In the genomic region with DNA sequence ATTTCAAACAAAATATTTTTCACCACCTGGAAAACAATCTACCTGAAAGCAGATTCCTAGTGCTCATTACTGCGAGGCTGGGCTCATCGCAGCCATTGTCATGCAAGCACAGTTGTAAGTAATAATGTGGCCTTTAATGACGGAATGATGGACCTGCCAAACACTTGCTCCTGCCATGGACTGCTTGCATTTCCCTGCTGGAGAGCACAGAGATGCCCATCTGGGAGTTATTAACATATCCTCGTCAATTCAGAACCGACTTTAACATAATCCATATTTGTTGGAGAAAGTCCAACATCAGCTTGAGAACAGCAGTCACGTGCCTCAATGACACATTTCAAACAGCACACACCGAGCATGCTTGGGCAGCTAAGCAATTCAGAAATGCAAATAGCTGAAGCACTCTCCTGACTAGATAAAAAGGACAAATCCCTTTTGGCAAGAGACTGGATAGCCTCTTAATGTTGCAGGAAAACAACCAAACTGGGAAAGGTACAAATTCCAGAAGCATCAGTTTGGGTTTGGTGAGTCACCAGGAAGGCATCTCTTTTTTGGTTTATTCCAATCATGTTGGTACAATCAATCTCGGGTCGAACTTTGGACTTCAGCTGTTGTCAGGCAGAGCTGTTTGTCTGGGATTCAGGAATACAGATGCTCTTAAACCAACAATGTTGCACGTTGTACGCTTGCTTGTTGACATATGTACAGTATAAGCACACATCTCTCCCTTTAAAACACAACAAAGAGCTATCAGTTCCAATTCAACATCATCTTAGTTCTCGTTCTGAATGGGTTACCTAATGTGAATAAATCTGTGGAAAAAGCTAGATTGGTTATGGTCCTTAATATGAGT, we compare ENCODE assay signal across 1 cellular context.
TF ChIP-seq lines count a peak whose summit lies in the region.

No MANE protein-coding gene starts in this region.

TF ChIP-seq in HepG2, 621 proteins besides CTCF, POLR2A, EP300 and RAD21 (continued from another document and continues in another):
- TF ChIP-seq, protein P1, sequence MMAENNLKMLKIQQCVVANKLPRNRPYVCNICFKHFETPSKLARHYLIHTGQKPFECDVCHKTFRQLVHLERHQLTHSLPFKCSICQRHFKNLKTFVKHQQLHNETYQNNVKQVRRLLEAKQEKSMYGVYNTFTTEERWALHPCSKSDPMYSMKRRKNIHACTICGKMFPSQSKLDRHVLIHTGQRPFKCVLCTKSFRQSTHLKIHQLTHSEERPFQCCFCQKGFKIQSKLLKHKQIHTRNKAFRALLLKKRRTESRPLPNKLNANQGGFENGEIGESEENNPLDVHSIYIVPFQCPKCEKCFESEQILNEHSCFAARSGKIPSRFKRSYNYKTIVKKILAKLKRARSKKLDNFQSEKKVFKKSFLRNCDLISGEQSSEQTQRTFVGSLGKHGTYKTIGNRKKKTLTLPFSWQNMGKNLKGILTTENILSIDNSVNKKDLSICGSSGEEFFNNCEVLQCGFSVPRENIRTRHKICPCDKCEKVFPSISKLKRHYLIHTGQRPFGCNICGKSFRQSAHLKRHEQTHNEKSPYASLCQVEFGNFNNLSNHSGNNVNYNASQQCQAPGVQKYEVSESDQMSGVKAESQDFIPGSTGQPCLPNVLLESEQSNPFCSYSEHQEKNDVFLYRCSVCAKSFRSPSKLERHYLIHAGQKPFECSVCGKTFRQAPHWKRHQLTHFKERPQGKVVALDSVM (CRISPR knock-in tag; IDR thresholded peaks at IDR 0.05), result no peak
- TF ChIP-seq, protein P2, sequence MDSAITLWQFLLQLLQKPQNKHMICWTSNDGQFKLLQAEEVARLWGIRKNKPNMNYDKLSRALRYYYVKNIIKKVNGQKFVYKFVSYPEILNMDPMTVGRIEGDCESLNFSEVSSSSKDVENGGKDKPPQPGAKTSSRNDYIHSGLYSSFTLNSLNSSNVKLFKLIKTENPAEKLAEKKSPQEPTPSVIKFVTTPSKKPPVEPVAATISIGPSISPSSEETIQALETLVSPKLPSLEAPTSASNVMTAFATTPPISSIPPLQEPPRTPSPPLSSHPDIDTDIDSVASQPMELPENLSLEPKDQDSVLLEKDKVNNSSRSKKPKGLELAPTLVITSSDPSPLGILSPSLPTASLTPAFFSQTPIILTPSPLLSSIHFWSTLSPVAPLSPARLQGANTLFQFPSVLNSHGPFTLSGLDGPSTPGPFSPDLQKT (CRISPR knock-in tag; IDR thresholded peaks at IDR 0.05; ENCODE audit: borderline replicate concordance), result no peak
- TF ChIP-seq, protein P3, sequence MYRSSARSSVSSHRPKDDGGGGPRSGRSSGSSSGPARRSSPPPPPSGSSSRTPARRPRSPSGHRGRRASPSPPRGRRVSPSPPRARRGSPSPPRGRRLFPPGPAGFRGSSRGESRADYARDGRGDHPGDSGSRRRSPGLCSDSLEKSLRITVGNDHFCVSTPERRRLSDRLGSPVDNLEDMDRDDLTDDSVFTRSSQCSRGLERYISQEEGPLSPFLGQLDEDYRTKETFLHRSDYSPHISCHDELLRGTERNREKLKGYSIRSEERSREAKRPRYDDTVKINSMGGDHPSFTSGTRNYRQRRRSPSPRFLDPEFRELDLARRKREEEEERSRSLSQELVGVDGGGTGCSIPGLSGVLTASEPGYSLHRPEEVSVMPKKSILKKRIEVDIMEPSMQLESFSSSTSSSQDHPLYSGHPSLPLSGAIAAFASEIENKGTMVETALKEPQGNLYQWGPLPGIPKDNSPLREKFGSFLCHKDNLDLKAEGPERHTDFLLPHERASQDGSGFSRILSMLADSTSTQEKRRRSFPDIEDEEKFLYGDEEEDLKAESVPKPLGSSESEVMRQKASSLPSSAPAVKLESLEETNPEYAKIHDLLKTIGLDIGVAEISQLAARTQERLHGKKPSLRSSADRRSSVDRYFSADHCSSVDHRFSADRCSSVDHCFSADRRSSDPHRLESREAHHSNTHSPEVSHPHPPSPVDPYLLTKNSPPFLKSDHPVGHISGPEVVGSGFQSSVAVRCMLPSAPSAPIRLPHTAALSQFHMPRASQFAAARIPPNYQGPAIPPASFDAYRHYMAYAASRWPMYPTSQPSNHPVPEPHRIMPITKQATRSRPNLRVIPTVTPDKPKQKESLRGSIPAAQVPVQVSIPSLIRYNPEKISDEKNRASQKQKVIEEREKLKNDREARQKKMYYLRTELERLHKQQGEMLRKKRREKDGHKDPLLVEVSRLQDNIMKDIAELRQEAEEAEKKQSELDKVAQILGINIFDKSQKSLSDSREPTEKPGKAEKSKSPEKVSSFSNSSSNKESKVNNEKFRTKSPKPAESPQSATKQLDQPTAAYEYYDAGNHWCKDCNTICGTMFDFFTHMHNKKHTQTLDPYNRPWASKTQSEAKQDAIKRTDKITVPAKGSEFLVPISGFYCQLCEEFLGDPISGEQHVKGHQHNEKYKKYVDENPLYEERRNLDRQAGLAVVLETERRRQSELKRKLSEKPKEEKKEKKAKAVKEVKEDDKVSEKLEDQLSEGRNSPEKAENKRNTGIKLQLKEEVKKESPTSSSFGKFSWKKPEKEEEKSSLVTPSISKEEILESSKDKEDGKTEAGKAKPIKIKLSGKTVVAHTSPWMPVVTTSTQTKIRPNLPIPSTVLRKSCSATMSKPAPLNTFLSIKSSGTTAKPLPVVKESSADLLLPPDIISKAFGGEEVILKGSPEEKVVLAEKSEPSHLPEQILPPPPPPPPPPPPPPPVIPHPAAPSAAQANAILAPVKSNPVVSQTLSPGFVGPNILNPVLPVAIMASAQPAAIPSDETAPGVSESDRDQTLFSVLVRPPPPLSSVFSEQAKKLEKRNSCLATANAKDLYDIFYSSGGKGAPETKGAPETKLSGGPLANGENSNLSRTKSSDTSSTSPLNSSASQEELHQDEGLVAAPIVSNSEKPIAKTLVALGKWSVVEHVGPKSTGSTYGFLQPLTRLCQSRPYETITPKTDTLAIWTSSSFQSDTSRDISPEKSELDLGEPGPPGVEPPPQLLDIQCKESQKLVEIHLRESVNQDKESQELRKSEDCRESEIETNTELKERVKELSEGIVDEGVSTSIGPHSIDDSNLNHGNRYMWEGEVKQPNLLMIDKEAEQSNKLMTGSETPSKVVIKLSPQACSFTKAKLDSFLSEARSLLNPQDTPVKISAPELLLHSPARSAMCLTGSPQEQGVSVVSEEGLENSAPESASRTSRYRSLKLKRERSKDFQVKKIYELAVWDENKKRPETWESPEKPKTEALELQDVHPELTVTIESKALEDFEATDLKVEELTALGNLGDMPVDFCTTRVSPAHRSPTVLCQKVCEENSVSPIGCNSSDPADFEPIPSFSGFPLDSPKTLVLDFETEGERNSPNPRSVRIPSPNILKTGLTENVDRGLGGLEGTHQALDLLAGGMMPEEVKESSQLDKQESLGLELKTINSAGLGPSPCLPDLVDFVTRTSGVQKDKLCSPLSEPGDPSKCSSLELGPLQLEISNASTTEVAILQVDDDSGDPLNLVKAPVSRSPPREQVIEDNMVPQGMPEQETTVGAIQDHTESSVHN (CRISPR knock-in tag; IDR thresholded peaks at IDR 0.05), result no peak
- TF ChIP-seq ZNF260 (CRISPR knock-in tag; IDR thresholded peaks at IDR 0.05; ENCODE audit: borderline replicate concordance, low read depth), result no peak
- no peak for TF ChIP-seq ZNF782 (CRISPR knock-in tag; IDR thresholded peaks at IDR 0.05; ENCODE audit: borderline replicate concordance)
- TF ChIP-seq ZNF253 (CRISPR knock-in tag; IDR thresholded peaks at IDR 0.05; ENCODE audit: borderline replicate concordance), result no peak
- TF ChIP-seq NR0B2 (CRISPR knock-in tag; IDR thresholded peaks at IDR 0.05), result no peak
- TF ChIP-seq IRF9 (CRISPR knock-in tag; IDR thresholded peaks at IDR 0.05; ENCODE audit: borderline replicate concordance), result no peak
- TF ChIP-seq, protein P4, sequence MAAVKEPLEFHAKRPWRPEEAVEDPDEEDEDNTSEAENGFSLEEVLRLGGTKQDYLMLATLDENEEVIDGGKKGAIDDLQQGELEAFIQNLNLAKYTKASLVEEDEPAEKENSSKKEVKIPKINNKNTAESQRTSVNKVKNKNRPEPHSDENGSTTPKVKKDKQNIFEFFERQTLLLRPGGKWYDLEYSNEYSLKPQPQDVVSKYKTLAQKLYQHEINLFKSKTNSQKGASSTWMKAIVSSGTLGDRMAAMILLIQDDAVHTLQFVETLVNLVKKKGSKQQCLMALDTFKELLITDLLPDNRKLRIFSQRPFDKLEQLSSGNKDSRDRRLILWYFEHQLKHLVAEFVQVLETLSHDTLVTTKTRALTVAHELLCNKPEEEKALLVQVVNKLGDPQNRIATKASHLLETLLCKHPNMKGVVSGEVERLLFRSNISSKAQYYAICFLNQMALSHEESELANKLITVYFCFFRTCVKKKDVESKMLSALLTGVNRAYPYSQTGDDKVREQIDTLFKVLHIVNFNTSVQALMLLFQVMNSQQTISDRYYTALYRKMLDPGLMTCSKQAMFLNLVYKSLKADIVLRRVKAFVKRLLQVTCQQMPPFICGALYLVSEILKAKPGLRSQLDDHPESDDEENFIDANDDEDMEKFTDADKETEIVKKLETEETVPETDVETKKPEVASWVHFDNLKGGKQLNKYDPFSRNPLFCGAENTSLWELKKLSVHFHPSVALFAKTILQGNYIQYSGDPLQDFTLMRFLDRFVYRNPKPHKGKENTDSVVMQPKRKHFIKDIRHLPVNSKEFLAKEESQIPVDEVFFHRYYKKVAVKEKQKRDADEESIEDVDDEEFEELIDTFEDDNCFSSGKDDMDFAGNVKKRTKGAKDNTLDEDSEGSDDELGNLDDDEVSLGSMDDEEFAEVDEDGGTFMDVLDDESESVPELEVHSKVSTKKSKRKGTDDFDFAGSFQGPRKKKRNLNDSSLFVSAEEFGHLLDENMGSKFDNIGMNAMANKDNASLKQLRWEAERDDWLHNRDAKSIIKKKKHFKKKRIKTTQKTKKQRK (IDR thresholded peaks at IDR 0.05; ENCODE audit: low read length), result no peak
- peak; percentile 92 for TF ChIP-seq DPF2 (CRISPR knock-in tag; IDR thresholded peaks at IDR 0.05; ENCODE audit: borderline replicate concordance, low read depth)
- TF ChIP-seq MTF2 (CRISPR knock-in tag; IDR thresholded peaks at IDR 0.05; ENCODE audit: borderline replicate concordance), result peak; percentile 38; the same call in 1 of the 2 replicates
- no peak for TF ChIP-seq MED13 (CRISPR knock-in tag; IDR thresholded peaks at IDR 0.05)
- TF ChIP-seq CBX2 (IDR thresholded peaks at IDR 0.05; ENCODE audit: low read depth, low read length), result no peak
- TF ChIP-seq CBX2 (CRISPR knock-in tag; IDR thresholded peaks at IDR 0.05; ENCODE audit: low read depth), result no peak
- peak; percentile 56; the same call in 1 of the 2 replicates for TF ChIP-seq NAIF1 (CRISPR knock-in tag; IDR thresholded peaks at IDR 0.05; ENCODE audit: borderline replicate concordance)
- TF ChIP-seq, protein P5, sequence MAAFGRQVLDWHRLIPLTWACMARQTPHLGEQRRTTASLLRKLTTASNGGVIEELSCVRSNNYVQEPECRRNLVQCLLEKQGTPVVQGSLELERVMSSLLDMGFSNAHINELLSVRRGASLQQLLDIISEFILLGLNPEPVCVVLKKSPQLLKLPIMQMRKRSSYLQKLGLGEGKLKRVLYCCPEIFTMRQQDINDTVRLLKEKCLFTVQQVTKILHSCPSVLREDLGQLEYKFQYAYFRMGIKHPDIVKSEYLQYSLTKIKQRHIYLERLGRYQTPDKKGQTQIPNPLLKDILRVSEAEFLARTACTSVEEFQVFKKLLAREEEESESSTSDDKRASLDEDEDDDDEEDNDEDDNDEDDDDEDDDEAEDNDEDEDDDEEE (CRISPR knock-in tag; IDR thresholded peaks at IDR 0.05), result no peak
- TF ChIP-seq, protein P6, sequence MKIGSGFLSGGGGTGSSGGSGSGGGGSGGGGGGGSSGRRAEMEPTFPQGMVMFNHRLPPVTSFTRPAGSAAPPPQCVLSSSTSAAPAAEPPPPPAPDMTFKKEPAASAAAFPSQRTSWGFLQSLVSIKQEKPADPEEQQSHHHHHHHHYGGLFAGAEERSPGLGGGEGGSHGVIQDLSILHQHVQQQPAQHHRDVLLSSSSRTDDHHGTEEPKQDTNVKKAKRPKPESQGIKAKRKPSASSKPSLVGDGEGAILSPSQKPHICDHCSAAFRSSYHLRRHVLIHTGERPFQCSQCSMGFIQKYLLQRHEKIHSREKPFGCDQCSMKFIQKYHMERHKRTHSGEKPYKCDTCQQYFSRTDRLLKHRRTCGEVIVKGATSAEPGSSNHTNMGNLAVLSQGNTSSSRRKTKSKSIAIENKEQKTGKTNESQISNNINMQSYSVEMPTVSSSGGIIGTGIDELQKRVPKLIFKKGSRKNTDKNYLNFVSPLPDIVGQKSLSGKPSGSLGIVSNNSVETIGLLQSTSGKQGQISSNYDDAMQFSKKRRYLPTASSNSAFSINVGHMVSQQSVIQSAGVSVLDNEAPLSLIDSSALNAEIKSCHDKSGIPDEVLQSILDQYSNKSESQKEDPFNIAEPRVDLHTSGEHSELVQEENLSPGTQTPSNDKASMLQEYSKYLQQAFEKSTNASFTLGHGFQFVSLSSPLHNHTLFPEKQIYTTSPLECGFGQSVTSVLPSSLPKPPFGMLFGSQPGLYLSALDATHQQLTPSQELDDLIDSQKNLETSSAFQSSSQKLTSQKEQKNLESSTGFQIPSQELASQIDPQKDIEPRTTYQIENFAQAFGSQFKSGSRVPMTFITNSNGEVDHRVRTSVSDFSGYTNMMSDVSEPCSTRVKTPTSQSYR (CRISPR knock-in tag; IDR thresholded peaks at IDR 0.05; ENCODE audit: borderline replicate concordance), result no peak; the same call in 1 of the 2 replicates
- TF ChIP-seq, protein P7, sequence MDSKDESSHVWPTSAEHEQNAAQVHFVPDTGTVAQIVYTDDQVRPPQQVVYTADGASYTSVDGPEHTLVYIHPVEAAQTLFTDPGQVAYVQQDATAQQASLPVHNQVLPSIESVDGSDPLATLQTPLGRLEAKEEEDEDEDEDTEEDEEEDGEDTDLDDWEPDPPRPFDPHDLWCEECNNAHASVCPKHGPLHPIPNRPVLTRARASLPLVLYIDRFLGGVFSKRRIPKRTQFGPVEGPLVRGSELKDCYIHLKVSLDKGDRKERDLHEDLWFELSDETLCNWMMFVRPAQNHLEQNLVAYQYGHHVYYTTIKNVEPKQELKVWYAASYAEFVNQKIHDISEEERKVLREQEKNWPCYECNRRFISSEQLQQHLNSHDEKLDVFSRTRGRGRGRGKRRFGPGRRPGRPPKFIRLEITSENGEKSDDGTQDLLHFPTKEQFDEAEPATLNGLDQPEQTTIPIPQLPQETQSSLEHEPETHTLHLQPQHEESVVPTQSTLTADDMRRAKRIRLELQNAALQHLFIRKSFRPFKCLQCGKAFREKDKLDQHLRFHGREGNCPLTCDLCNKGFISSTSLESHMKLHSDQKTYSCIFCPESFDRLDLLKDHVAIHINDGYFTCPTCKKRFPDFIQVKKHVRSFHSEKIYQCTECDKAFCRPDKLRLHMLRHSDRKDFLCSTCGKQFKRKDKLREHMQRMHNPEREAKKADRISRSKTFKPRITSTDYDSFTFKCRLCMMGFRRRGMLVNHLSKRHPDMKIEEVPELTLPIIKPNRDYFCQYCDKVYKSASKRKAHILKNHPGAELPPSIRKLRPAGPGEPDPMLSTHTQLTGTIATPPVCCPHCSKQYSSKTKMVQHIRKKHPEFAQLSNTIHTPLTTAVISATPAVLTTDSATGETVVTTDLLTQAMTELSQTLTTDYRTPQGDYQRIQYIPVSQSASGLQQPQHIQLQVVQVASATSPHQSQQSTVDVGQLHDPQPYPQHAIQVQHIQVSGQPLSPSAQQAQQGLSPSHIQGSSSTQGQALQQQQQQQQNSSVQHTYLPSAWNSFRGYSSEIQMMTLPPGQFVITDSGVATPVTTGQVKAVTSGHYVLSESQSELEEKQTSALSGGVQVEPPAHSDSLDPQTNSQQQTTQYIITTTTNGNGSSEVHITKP (CRISPR knock-in tag; IDR thresholded peaks at IDR 0.05; ENCODE audit: low read depth), result peak; percentile 97
- no peak; the same call in 1 of the 2 replicates for TF ChIP-seq ZBTB38 (CRISPR knock-in tag; IDR thresholded peaks at IDR 0.05)
